Comparison of ENCODE assay signal across 8 cellular contexts in the genomic region with DNA sequence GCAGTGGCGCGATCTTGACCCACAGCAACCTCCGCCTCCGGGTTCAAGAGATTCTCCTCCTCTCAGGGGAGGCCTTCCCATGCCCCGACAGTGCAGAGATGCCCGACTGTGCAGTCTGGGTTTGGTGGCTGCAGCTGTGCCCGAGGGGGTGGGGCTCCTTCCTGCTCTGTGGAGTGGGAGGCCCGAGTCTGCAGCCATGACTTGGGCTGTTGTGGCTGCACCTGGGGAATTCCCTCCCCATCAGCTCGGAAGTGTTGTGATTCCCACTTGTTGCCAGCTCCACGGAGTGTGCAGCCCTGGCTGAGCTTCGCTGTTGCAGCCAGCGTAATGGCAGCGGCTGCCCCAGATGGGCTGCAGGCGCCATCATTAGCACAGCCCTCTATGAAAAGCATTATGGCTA.
A peak's percentile ranks its signal among the peaks of the same experiment; 100 is the strongest.
DNase-seq lines count a peak whose midpoint lies in the region; ATAC-seq and TF ChIP-seq lines count a peak whose summit lies in the region.

No MANE protein-coding gene starts in this region.

- H3K27me3 ChIP-seq in mononuclear cell (ENCODE audit: insufficient read depth, low read length) = no peaks in the 10 kb centered on the region

- no peak for TF ChIP-seq CTCF in AG10803 (conservative IDR thresholded peaks at IDR 0.05; ENCODE audit: low read length)

- DNase-seq in AG10803 (ENCODE audit: low read depth) = no peak
- DNase-seq in activated T-helper 9 cell treated with anti-CD3 and anti-CD28 coated beads, Interleukin-2, amount 50 U/mL, for 16 hours (ENCODE audit: low read depth) = peak; percentile 4
- no peak for DNase-seq in NK-92 treated with Interleukin-12 subunit alpha and Interleukin-12 subunit beta, amount 100 ng/mL, for 24 hours (lab: John Stamatoyannopoulos, UW)
- DNase-seq in RKO (ENCODE audit: low spot score) = no peak
- DNase-seq in AG08395 (ENCODE audit: low spot score) = no peak
- no peak for DNase-seq in HUDEP-2 (lab: John Stamatoyannopoulos, UW; ENCODE audit: unreplicated experiment in 76 of 76)

- peaks cover 35% of the 10 kb centered on the region for H3K4me1 ChIP-seq in mononuclear cell (ENCODE audit: insufficient read depth, low read length)

- peak; percentile 53 for ATAC-seq in HG02763 (IDR thresholded peaks at IDR 0.05; ENCODE audit: unreplicated experiment)

- no peaks in the 10 kb centered on the region for H3K9me3 ChIP-seq in mononuclear cell (ENCODE audit: low read depth, low read length)

- H3K4me3 ChIP-seq in AG10803 (ENCODE audit: low read length) (peak overlapping the region; percentile 54), mononuclear cell (ENCODE audit: low read length) (peak overlapping the region; percentile 14)
